Comparison of ENCODE assay signal across 1 cellular context in the genomic region with DNA sequence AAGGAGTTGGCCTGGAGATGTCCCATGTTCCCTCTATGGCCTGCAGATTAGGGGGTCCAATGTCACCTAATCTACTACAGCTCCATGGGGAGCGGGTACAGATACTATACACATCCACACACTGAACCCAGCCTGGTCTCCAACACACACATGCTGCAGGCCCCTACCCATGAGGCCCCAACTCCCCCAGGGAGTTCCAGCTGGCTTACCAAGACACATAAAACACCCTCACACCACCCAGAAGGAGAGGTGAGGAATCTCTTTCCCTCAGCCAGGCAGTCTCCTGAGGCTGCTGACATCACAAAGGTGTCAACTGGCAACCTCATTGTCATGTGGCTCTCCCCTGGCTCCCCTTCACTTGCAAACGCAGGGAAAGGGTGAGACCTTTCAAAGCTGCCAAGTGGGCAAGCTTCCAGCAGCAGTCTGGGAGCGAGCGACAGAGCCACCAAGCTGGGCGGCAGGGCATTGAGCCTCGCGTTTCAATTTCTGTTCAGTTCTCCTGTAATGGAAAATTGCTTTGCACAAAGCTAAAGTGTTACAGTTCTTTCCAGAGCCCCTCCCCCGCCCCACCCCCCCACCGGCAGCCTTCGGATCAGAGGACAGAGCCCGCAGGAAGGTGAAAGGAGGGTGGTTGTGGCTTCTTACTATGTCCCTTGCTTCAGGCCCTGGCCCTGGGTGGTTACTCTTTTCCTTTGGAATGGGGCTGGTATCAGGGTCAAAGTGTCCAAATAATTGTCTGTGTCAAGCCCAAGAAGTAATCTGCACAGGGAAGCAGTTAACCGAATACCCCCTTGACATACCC.
TF ChIP-seq lines count a peak whose summit lies in the region.

Gene LRRC52 (plus strand): TSS at position 350 of the 802 bp plus-strand sequence. CDS start 297 bp downstream, at position 647.

TF ChIP-seq in HepG2, 621 proteins besides CTCF, POLR2A, EP300 and RAD21:
- TF ChIP-seq BORCS8-MEF2B (CRISPR knock-in tag; IDR thresholded peaks at IDR 0.05) = no peak
- TF ChIP-seq RFXANK (CRISPR knock-in tag; IDR thresholded peaks at IDR 0.05) = no peak
- no peak for TF ChIP-seq ZNF329 (CRISPR knock-in tag; IDR thresholded peaks at IDR 0.05; ENCODE audit: low read depth)
- TF ChIP-seq, protein P1, sequence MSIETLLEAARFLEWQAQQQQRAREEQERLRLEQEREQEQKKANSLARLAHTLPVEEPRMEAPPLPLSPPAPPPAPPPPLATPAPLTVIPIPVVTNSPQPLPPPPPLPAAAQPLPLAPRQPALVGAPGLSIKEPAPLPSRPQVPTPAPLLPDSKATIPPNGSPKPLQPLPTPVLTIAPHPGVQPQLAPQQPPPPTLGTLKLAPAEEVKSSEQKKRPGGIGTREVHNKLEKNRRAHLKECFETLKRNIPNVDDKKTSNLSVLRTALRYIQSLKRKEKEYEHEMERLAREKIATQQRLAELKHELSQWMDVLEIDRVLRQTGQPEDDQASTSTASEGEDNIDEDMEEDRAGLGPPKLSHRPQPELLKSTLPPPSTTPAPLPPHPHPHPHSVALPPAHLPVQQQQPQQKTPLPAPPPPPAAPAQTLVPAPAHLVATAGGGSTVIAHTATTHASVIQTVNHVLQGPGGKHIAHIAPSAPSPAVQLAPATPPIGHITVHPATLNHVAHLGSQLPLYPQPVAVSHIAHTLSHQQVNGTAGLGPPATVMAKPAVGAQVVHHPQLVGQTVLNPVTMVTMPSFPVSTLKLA (IDR thresholded peaks at IDR 0.05) = no peak
- TF ChIP-seq, protein P2, sequence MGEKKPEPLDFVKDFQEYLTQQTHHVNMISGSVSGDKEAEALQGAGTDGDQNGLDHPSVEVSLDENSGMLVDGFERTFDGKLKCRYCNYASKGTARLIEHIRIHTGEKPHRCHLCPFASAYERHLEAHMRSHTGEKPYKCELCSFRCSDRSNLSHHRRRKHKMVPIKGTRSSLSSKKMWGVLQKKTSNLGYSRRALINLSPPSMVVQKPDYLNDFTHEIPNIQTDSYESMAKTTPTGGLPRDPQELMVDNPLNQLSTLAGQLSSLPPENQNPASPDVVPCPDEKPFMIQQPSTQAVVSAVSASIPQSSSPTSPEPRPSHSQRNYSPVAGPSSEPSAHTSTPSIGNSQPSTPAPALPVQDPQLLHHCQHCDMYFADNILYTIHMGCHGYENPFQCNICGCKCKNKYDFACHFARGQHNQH (CRISPR knock-in tag; IDR thresholded peaks at IDR 0.05) = no peak
